ENCODE assay signal across 8 cellular contexts in genomic region chr1:216723274-216723780, GRCh38. TPM values are rescaled to one million over a fixed set of nuclear protein-coding genes. Genes with fewer than 3 reads are reported as not detected.
DNase-seq lines count a peak whose midpoint lies in the region; ATAC-seq and TF ChIP-seq lines count a peak whose summit lies in the region.

TSS of gene ESRRG (minus strand) at chr1:216723429. CDS start at chr1:216723299, 130 bp downstream.

- H3K9ac ChIP-seq in endodermal cell (ENCODE audit: extremely low read depth, low read length, poor library complexity, severe bottlenecking) (peak within 1 kb of the TSS; percentile 47), muscle layer of colon (ENCODE audit: low read length) (peak within 1 kb of the TSS; percentile 23)

- POLR2A ChIA-PET in CD8-positive, alpha-beta T cell (lab: Charles Lee) = no interaction called here

- no peaks in the 10 kb centered on the region for H3K36me3 Mint-ChIP-seq in endodermal cell (ENCODE audit: low read depth)
- no peaks in the 10 kb centered on the region for H3K36me3 Mint-ChIP-seq in CD8-positive, alpha-beta T cell

- intact Hi-C loops in posterior vena cava (cut with DNase I) = no loop called here
- intact Hi-C loops in CD8-positive, alpha-beta T cell (cut with DNase I, micrococcal nuclease) = no loop called here

- H3K4me3 ChIP-seq in H7 (ENCODE audit: insufficient read depth, low read depth, low read length) (peak within 1 kb of the TSS; percentile 46), endodermal cell (ENCODE audit: low read length) (peak within 1 kb of the TSS; percentile 89), muscle layer of colon (ENCODE audit: low read depth in 1 of 2, low read length in 2 of 2) (peak within 1 kb of the TSS; percentile 58 to 79)
- no peak within 1 kb of the TSS for H3K4me3 ChIP-seq in CD8-positive, alpha-beta T cell (ENCODE audit: low read depth, low read length)

- H3K9me3 ChIP-seq in endodermal cell (ENCODE audit: control insufficient read depth, low read length) (no peaks in the 10 kb centered on the region), muscle layer of colon (ENCODE audit: low read length) (no peaks in the 10 kb centered on the region)
- no peaks in the 10 kb centered on the region for H3K9me3 ChIP-seq in CD8-positive, alpha-beta T cell (ENCODE audit: low read length)

- H3K9me3 Mint-ChIP-seq in endodermal cell = no peaks in the 10 kb centered on the region
- no peaks in the 10 kb centered on the region for H3K9me3 Mint-ChIP-seq in CD8-positive, alpha-beta T cell

- H3K27ac Mint-ChIP-seq in endodermal cell = peak within 1 kb of the TSS; percentile 89
- H3K27ac Mint-ChIP-seq in CD8-positive, alpha-beta T cell = no peak within 1 kb of the TSS

- H3K4me1 ChIP-seq in endodermal cell (ENCODE audit: control insufficient read depth, insufficient read depth, low read length) = peaks cover 3% of the 10 kb centered on the region
- no peaks in the 10 kb centered on the region for H3K4me1 ChIP-seq in muscle layer of colon (ENCODE audit: insufficient read depth, low read length)
- H3K4me1 ChIP-seq in CD8-positive, alpha-beta T cell (ENCODE audit: insufficient read depth, low read length) = no peaks in the 10 kb centered on the region

- H3K4me1 Mint-ChIP-seq in endodermal cell = peaks cover 20% of the 10 kb centered on the region
- peaks cover 7% of the 10 kb centered on the region for H3K4me1 Mint-ChIP-seq in CD8-positive, alpha-beta T cell (ENCODE audit: low read depth)

- TF ChIP-seq CTCF in endodermal cell (conservative IDR thresholded peaks at IDR 0.05) = no peak
- TF ChIP-seq CTCF in CD8-positive, alpha-beta T cell (IDR thresholded peaks at IDR 0.05) = no peak

- peak within 1 kb of the TSS; percentile 75 for H3K4me3 Mint-ChIP-seq in endodermal cell
- no peak within 1 kb of the TSS for H3K4me3 Mint-ChIP-seq in CD8-positive, alpha-beta T cell

- DNase-seq in H7 (peak; percentile 72), NCI-H510A treated with DMSO at 0.1 percent for 48 hours (lab: John Stamatoyannopoulos, UW) (peak; percentile 46), endodermal cell (peak; percentile 95), posterior vena cava (ENCODE audit: low spot score) (no peak), cortex of kidney (lab: John Stamatoyannopoulos, UW) (no peak)
- DNase-seq in CD8-positive, alpha-beta T cell = no peak
- DNase-seq in stimulated activated CD8-positive, alpha-beta memory T cell treated with anti-CD3 and anti-CD28 coated beads, Interleukin-4, amount 100 ng/mL, for 48 hours = no peak

- peaks cover 8% of the 10 kb centered on the region for H3K27me3 Mint-ChIP-seq in endodermal cell (ENCODE audit: insufficient read depth)
- peaks cover 4% of the 10 kb centered on the region for H3K27me3 Mint-ChIP-seq in CD8-positive, alpha-beta T cell (ENCODE audit: low read depth)

- no peaks in the 10 kb centered on the region for H3K36me3 ChIP-seq in H7 (replicated peaks; ENCODE audit: control insufficient read depth, insufficient read depth, low read length)
- no peaks in the 10 kb centered on the region for H3K36me3 ChIP-seq in endodermal cell (ENCODE audit: control insufficient read depth, insufficient read depth, low read length)
- H3K36me3 ChIP-seq in muscle layer of colon (ENCODE audit: insufficient read depth, low read length) = no peaks in the 10 kb centered on the region
- H3K36me3 ChIP-seq in CD8-positive, alpha-beta T cell (ENCODE audit: insufficient read depth, low read length) = no peaks in the 10 kb centered on the region

- ATAC-seq in CD8-positive, alpha-beta T cell = no peak

- 0 to 13% methylated on average over 4 to 17 of the region's 17 CpGs for WGBS in endodermal cell (ENCODE audit: insufficient coverage in 1 of 2, insufficient read length in 1 of 2), 2 experiments

- CTCF ChIA-PET in CD8-positive, alpha-beta T cell (lab: Charles Lee) = no interaction called here

- H3K27ac ChIP-seq in endodermal cell (ENCODE audit: low read depth, low read length) (no peak within 1 kb of the TSS), muscle layer of colon (ENCODE audit: low read depth, low read length) (no peak within 1 kb of the TSS)
- no peak within 1 kb of the TSS for H3K27ac ChIP-seq in CD8-positive, alpha-beta T cell (ENCODE audit: low read depth, low read length)

- H3K27me3 ChIP-seq in H7 (ENCODE audit: control insufficient read depth, insufficient read depth, low read length) (peaks cover 8% of the 10 kb centered on the region; the same call in 1 of the 2 replicates), endodermal cell (ENCODE audit: control insufficient read depth, insufficient read depth, low read length, poor library complexity, severe bottlenecking) (no peaks in the 10 kb centered on the region), muscle layer of colon (ENCODE audit: control insufficient read depth in 1 of 2, insufficient read depth in 2 of 2, low read length in 2 of 2) (no peaks in the 10 kb centered on the region)
- H3K27me3 ChIP-seq in CD8-positive, alpha-beta T cell (ENCODE audit: insufficient read depth, low read length) = no peaks in the 10 kb centered on the region

RNA-seq across cellular contexts. Expression of gene ESRRG, which starts in this region (rescaled TPM):
- total RNA-seq in H7 (2014; rRNA removed; shearing (Covaris generic)) = 2.3 and 2.4 TPM in 2 replicates
- total RNA-seq in endodermal cell = 1 to 10 TPM; 5.1 to 6.7 TPM
- 2.1 TPM for polyA plus RNA-seq in endodermal cell (2013, experiment 1 of 2)
- polyA plus RNA-seq in endodermal cell (2013, experiment 2 of 2) = 2.0 TPM
- under 1 TPM in 1 of 2 donors, not detected in 1; 0.09 TPM for total RNA-seq in posterior vena cava
- total RNA-seq in CD8-positive, alpha-beta T cell = not detected

Comparison
In these comparisons a context has a peak if more than half of its experiments do, and no peak if none do; other contexts are left out.
1. DNase-seq: peak in H7 (single experiment), NCI-H510A treated with DMSO at 0.1 percent for 48 hours (single experiment) and endodermal cell (single experiment); none in posterior vena cava (single experiment), CD8-positive, alpha-beta T cell (0 of 7), cortex of kidney (single experiment) and stimulated activated CD8-positive, alpha-beta memory T cell treated with anti-CD3 and anti-CD28 coated beads, Interleukin-4, amount 100 ng/mL, for 48 hours (single experiment).